8 cellular contexts compared by ENCODE assay signal in genomic region chr3:37996785-37997301, GRCh38. TPM values are rescaled to one million over a fixed set of nuclear protein-coding genes. Genes with fewer than 3 reads are reported as not detected.
A peak's percentile ranks its signal among the peaks of the same experiment; 100 is the strongest.
DNase-seq lines count a peak whose midpoint lies in the region; ATAC-seq and TF ChIP-seq lines count a peak whose summit lies in the region.

No MANE protein-coding gene starts in this region.

- 11 to 25% methylated on average over 3 to 4 of the region's 7 CpGs for WGBS in gastroesophageal sphincter (ENCODE audit: low coverage in 1 of 2), 2 donors

- H3K9me3 Mint-ChIP-seq in IgD-negative memory B cell = no peaks in the 10 kb centered on the region
- no peaks in the 10 kb centered on the region for H3K9me3 Mint-ChIP-seq in activated T-helper 2 cell treated with anti-CD3 and anti-CD28 coated beads, Interferon-gamma antibody, Interleukin-2, Interleukin-4, amounts not matched to agents 10 μg/mL and 5 μg/mL and 100 μg/mL, durations not matched to agents 14 hours and 24 hours and 36 hours

- TF ChIP-seq POLR2A in gastroesophageal sphincter (IDR thresholded peaks at IDR 0.05) = no peak

- peak; percentile 51 for ATAC-seq in GM21619 (IDR thresholded peaks at IDR 0.05; ENCODE audit: unreplicated experiment)
- no peak for ATAC-seq in gastroesophageal sphincter

- H3K27me3 ChIP-seq in gastroesophageal sphincter = no peaks in the 10 kb centered on the region

- H3K4me3 ChIP-seq in gastroesophageal sphincter = no peak overlapping the region

- no peak for TF ChIP-seq EP300 in gastroesophageal sphincter (IDR thresholded peaks at IDR 0.05)

- H3K27me3 Mint-ChIP-seq in IgD-negative memory B cell = no peaks in the 10 kb centered on the region
- no peaks in the 10 kb centered on the region for H3K27me3 Mint-ChIP-seq in activated T-helper 2 cell treated with anti-CD3 and anti-CD28 coated beads, Interferon-gamma antibody, Interleukin-2, Interleukin-4, amounts not matched to agents 10 μg/mL and 5 μg/mL and 100 μg/mL, durations not matched to agents 14 hours and 24 hours and 36 hours (ENCODE audit: low read depth)

- H3K9me3 ChIP-seq in gastroesophageal sphincter = no peaks in the 10 kb centered on the region

- H3K36me3 Mint-ChIP-seq in IgD-negative memory B cell = peaks cover 5% of the 10 kb centered on the region
- H3K36me3 Mint-ChIP-seq in activated T-helper 2 cell treated with anti-CD3 and anti-CD28 coated beads, Interferon-gamma antibody, Interleukin-2, Interleukin-4, amounts not matched to agents 10 μg/mL and 5 μg/mL and 100 μg/mL, durations not matched to agents 14 hours and 24 hours and 36 hours (ENCODE audit: low read depth) = peaks cover 32% of the 10 kb centered on the region

- intact Hi-C loops in activated T-helper 2 cell treated with anti-CD3 and anti-CD28 coated beads, Interferon-gamma antibody, Interleukin-2, Interleukin-4, amounts not matched to agents 10 μg/mL and 5 μg/mL and 100 μg/mL, durations not matched to agents 14 hours and 24 hours and 36 hours (cut with micrococcal nuclease) = no loop called here

- peak in 3 of 4 experiments; percentile 85 to 93 (median 90) for TF ChIP-seq CTCF in gastroesophageal sphincter (IDR thresholded peaks at IDR 0.05)

- peak overlapping the region in 3 of 4 donors; percentile 1 to 82 (median 77) for H3K4me3 Mint-ChIP-seq in IgD-negative memory B cell
- peak overlapping the region; percentile 38 for H3K4me3 Mint-ChIP-seq in activated T-helper 2 cell treated with anti-CD3 and anti-CD28 coated beads, Interferon-gamma antibody, Interleukin-2, Interleukin-4, amounts not matched to agents 10 μg/mL and 5 μg/mL and 100 μg/mL, durations not matched to agents 14 hours and 24 hours and 36 hours (ENCODE audit: low read depth)

- peaks cover 0 to 52% (median 9%) of the 10 kb centered on the region in 3 donors for H3K4me1 ChIP-seq in gastroesophageal sphincter

- H3K36me3 ChIP-seq in gastroesophageal sphincter = peaks cover 0 to 7% of the 10 kb centered on the region in 2 donors

- peaks cover 24 to 45% (median 36%) of the 10 kb centered on the region in 3 donors for H3K4me1 Mint-ChIP-seq in IgD-negative memory B cell
- peaks cover 48% of the 10 kb centered on the region for H3K4me1 Mint-ChIP-seq in activated T-helper 2 cell treated with anti-CD3 and anti-CD28 coated beads, Interferon-gamma antibody, Interleukin-2, Interleukin-4, amounts not matched to agents 10 μg/mL and 5 μg/mL and 100 μg/mL, durations not matched to agents 14 hours and 24 hours and 36 hours (ENCODE audit: low read depth)

- DNase-seq in EL (peak; percentile 76), SIG-M5 (lab: John Stamatoyannopoulos, UW) (peak; percentile 32), pons (ENCODE audit: low spot score) (peak; percentile 57), ureter (ENCODE audit: low spot score) (peak; percentile 87)
- DNase-seq in activated T-helper 2 cell treated with anti-CD3 and anti-CD28 coated beads, Interferon-gamma antibody, Interleukin-2, Interleukin-4, amounts not matched to agents 10 μg/mL and 5 μg/mL and 100 μg/mL, durations not matched to agents 14 hours and 24 hours and 36 hours (ENCODE audit: low spot score) = peak; percentile 76

- peak overlapping the region; percentile 13 to 85 (median 79) for H3K27ac Mint-ChIP-seq in IgD-negative memory B cell
- H3K27ac Mint-ChIP-seq in activated T-helper 2 cell treated with anti-CD3 and anti-CD28 coated beads, Interferon-gamma antibody, Interleukin-2, Interleukin-4, amounts not matched to agents 10 μg/mL and 5 μg/mL and 100 μg/mL, durations not matched to agents 14 hours and 24 hours and 36 hours = peak overlapping the region; percentile 69

- peak overlapping the region in 2 of 4 donors; percentile 91 to 92 for H3K27ac ChIP-seq in gastroesophageal sphincter

RNA-seq across cellular contexts. Expression of gene VILL, which starts 6.3 kb away (rescaled TPM):
- polyA plus RNA-seq in IgD-negative memory B cell = 14.9 TPM
- total RNA-seq in activated T-helper 2 cell treated with anti-CD3 and anti-CD28 coated beads, Interferon-gamma antibody, Interleukin-2, Interleukin-4, amounts not matched to agents 10 μg/mL and 5 μg/mL and 100 μg/mL, durations not matched to agents 14 hours and 24 hours and 36 hours = 11.8 and 12.8 TPM in 2 replicates
- total RNA-seq in gastroesophageal sphincter = 1 to 10 TPM; 3.5 to 7.5 (median 5.2) TPM
- total RNA-seq in ureter = 46.4 TPM

RNA-seq across cellular contexts. Expression of gene PLCD1, which starts 32.6 kb away (rescaled TPM):
- 4.6 TPM for polyA plus RNA-seq in IgD-negative memory B cell
- total RNA-seq in activated T-helper 2 cell treated with anti-CD3 and anti-CD28 coated beads, Interferon-gamma antibody, Interleukin-2, Interleukin-4, amounts not matched to agents 10 μg/mL and 5 μg/mL and 100 μg/mL, durations not matched to agents 14 hours and 24 hours and 36 hours = 4.3 and 6.9 TPM in 2 replicates
- 10 to 100 TPM; 25.4 to 29.8 (median 27.1) TPM for total RNA-seq in gastroesophageal sphincter
- 93.5 TPM for total RNA-seq in ureter

RNA-seq across cellular contexts. Expression of gene DLEC1, which starts 42.2 kb away (rescaled TPM):
- 0.28 TPM for polyA plus RNA-seq in IgD-negative memory B cell
- 0.02 and 0.16 TPM in 2 replicates for total RNA-seq in activated T-helper 2 cell treated with anti-CD3 and anti-CD28 coated beads, Interferon-gamma antibody, Interleukin-2, Interleukin-4, amounts not matched to agents 10 μg/mL and 5 μg/mL and 100 μg/mL, durations not matched to agents 14 hours and 24 hours and 36 hours
- total RNA-seq in gastroesophageal sphincter (under 1 TPM; 0.07 to 0.78 (median 0.16) TPM), ureter (5.6 TPM)

Comparison
In these comparisons a context has a peak if more than half of its experiments do, and no peak if none do; other contexts are left out.
1. DNase-seq: peak in every context shown above with its lines; median percentile 87 in ureter; 76 in EL; 76 in activated T-helper 2 cell treated with anti-CD3 and anti-CD28 coated beads, Interferon-gamma antibody, Interleukin-2, Interleukin-4, amounts not matched to agents 10 μg/mL and 5 μg/mL and 100 μg/mL, durations not matched to agents 14 hours and 24 hours and 36 hours; 57 in pons; 32 in SIG-M5.